In the genomic region with DNA sequence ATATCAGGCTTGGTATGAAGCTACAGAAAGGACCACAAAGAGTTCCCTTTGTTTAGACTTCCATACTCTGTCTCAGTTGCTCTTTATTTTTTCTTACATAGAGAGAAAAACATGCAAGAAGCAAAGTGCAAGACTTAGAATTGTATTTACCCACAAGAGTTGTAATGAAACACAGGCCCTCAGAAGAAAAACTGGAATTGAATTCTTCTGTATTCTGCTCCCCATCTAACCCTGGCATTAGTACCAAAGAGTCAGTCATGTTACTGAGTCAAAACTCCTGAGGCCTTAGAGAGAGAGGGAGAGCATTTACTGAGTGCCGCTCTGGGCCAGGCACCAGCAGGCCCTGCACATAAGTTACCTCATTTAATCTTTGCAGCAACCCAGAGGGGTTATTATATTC, we compare ENCODE assay signal across 15 cellular contexts. TPM values are rescaled to one million over a fixed set of nuclear protein-coding genes. Genes with fewer than 3 reads are reported as not detected.
DNase-seq lines count a peak whose midpoint lies in the region; ATAC-seq, FAIRE-seq and TF ChIP-seq lines count a peak whose summit lies in the region.
"Had no signal": no experiment of that assay in that cellular context is flagged by ENCODE, and none has a peak within 500 bp of the region (broad histone marks: within the 10 kb centered on the region; RNA-seq: fewer than 3 reads in every experiment).

No MANE protein-coding gene starts in this region.

- H3K4me2 ChIP-seq in hepatocyte = no peak overlapping the region

- H3K4me1 ChIP-seq in cardiac muscle cell (ENCODE audit: low read depth) (peaks cover 42% of the 10 kb centered on the region), right atrium auricular region (peaks cover 0 to 53% of the 10 kb centered on the region in 2 donors), hepatocyte (ENCODE audit: insufficient read depth) (peaks cover 20% of the 10 kb centered on the region), rectal smooth muscle tissue (ENCODE audit: control insufficient read depth, insufficient read depth, low read length) (peaks cover 18% of the 10 kb centered on the region), upper lobe of right lung (peaks cover 13% of the 10 kb centered on the region)
- H3K4me1 ChIP-seq: colonic mucosa had no signal

- ATAC-seq in upper lobe of right lung = no peak
- ATAC-seq in stimulated activated naive CD8-positive, alpha-beta T cell treated with anti-CD3 and anti-CD28 coated beads, Interleukin-15, amount 100 ng/mL, for 72 hours = no peak

- no peaks in the 10 kb centered on the region for H4K20me1 ChIP-seq in hepatocyte (ENCODE audit: insufficient read depth, poor library complexity, severe bottlenecking)

- H3K9me2 ChIP-seq in hepatocyte (replicated peaks; ENCODE audit: insufficient read depth) = no peaks in the 10 kb centered on the region

- H3K27ac Mint-ChIP-seq in stimulated activated naive CD8-positive, alpha-beta T cell treated with anti-CD3 and anti-CD28 coated beads, Interleukin-15, amount 100 ng/mL, for 72 hours = no peak overlapping the region
- H3K27ac Mint-ChIP-seq: HFFc6 had no signal

- peaks cover 41% of the 10 kb centered on the region for H3K27me3 Mint-ChIP-seq in stimulated activated naive CD8-positive, alpha-beta T cell treated with anti-CD3 and anti-CD28 coated beads, Interleukin-15, amount 100 ng/mL, for 72 hours

- H3K36me3 ChIP-seq in cardiac muscle cell (peaks cover 19% of the 10 kb centered on the region), right atrium auricular region (peaks cover 47% of the 10 kb centered on the region), hepatocyte (replicated peaks; ENCODE audit: insufficient read depth, low read depth) (no peaks in the 10 kb centered on the region), rectal smooth muscle tissue (ENCODE audit: control insufficient read depth, insufficient read depth, low read length) (peaks cover 4% of the 10 kb centered on the region), upper lobe of right lung (peaks cover 12% of the 10 kb centered on the region)
- H3K36me3 ChIP-seq: colonic mucosa, MG63 had no signal

- no peak for TF ChIP-seq CTCF in cardiac muscle cell (IDR thresholded peaks at IDR 0.05; ENCODE audit: low read depth, low read length)
- no peak for TF ChIP-seq CTCF in right atrium auricular region (IDR thresholded peaks at IDR 0.05)
- no peak for TF ChIP-seq CTCF in hepatocyte (IDR thresholded peaks at IDR 0.05; ENCODE audit: poor library complexity)
- no peak for TF ChIP-seq CTCF in upper lobe of right lung (IDR thresholded peaks at IDR 0.05)

- DNase-seq in cardiac muscle cell (ENCODE audit: low read depth in 1 of 2, low spot score in 1 of 2) = no peak
- DNase-seq in right atrium auricular region (ENCODE audit: low spot score) = no peak
- no peak for DNase-seq in hepatocyte (ENCODE audit: low spot score)
- no peak for DNase-seq in upper lobe of right lung
- no peak for DNase-seq in GM12892 (ENCODE audit: insufficient read length)
- no peak for DNase-seq in stimulated activated naive CD8-positive, alpha-beta T cell treated with anti-CD3 and anti-CD28 coated beads, Interleukin-15, amount 100 ng/mL, for 72 hours
- DNase-seq in NOMO-1 (lab: John Stamatoyannopoulos, UW; ENCODE audit: unreplicated experiment in 2 of 2) = no peak
- DNase-seq: MG63 had no signal

- no peaks in the 10 kb centered on the region for H3K27me3 ChIP-seq in cardiac muscle cell
- H3K27me3 ChIP-seq in right atrium auricular region = no peaks in the 10 kb centered on the region
- no peaks in the 10 kb centered on the region for H3K27me3 ChIP-seq in hepatocyte
- no peaks in the 10 kb centered on the region for H3K27me3 ChIP-seq in rectal smooth muscle tissue (ENCODE audit: control insufficient read depth, insufficient read depth, low read length)
- H3K27me3 ChIP-seq in upper lobe of right lung = no peaks in the 10 kb centered on the region
- H3K27me3 ChIP-seq: brain microvascular endothelial cell, colonic mucosa, MG63 had no signal

- TF ChIP-seq POLR2A in GM12892 (IDR thresholded peaks at IDR 0.05; ENCODE audit: low read depth, low read length) = no peak

- no peak overlapping the region for H3K9ac ChIP-seq in rectal smooth muscle tissue (ENCODE audit: low read length)

- H3K4me3 ChIP-seq in cardiac muscle cell = no peak overlapping the region
- H3K4me3 ChIP-seq in right atrium auricular region = no peak overlapping the region
- H3K4me3 ChIP-seq in hepatocyte = no peak overlapping the region
- no peak overlapping the region for H3K4me3 ChIP-seq in rectal smooth muscle tissue (ENCODE audit: low read length)
- H3K4me3 ChIP-seq in upper lobe of right lung = no peak overlapping the region
- H3K4me3 ChIP-seq: colonic mucosa, lung, MG63 had no signal

- no peak overlapping the region for H3K4me3 Mint-ChIP-seq in stimulated activated naive CD8-positive, alpha-beta T cell treated with anti-CD3 and anti-CD28 coated beads, Interleukin-15, amount 100 ng/mL, for 72 hours
- H3K4me3 Mint-ChIP-seq: CD8-positive, alpha-beta memory T cell; HFFc6 had no signal

- H3K79me2 ChIP-seq in hepatocyte = peaks cover 3% of the 10 kb centered on the region

- H3K27ac ChIP-seq in cardiac muscle cell (peak overlapping the region; percentile 97), right atrium auricular region (peak overlapping the region in 1 of 2 donors; percentile 68), hepatocyte (peak overlapping the region; percentile 79), rectal smooth muscle tissue (ENCODE audit: low read depth, low read length) (peak overlapping the region; percentile 59), upper lobe of right lung (peak overlapping the region; percentile 67)
- H3K27ac ChIP-seq: brain microvascular endothelial cell had no signal

- H3K4me1 Mint-ChIP-seq in stimulated activated naive CD8-positive, alpha-beta T cell treated with anti-CD3 and anti-CD28 coated beads, Interleukin-15, amount 100 ng/mL, for 72 hours = peaks cover 14% of the 10 kb centered on the region

- WGBS in hepatocyte (ENCODE audit: low lambda C conversion rate, missing lambda C conversion rate) = 96% methylated on average over 1 of the region's 1 CpG

- no peak overlapping the region for H2AFZ ChIP-seq in hepatocyte

- H3K9me3 Mint-ChIP-seq in stimulated activated naive CD8-positive, alpha-beta T cell treated with anti-CD3 and anti-CD28 coated beads, Interleukin-15, amount 100 ng/mL, for 72 hours = no peaks in the 10 kb centered on the region
- H3K9me3 Mint-ChIP-seq: CD8-positive, alpha-beta memory T cell; HFFc6 had no signal

- H3K9me3 ChIP-seq in cardiac muscle cell (ENCODE audit: low read depth) = no peaks in the 10 kb centered on the region
- no peaks in the 10 kb centered on the region for H3K9me3 ChIP-seq in right atrium auricular region
- H3K9me3 ChIP-seq in hepatocyte (ENCODE audit: low read depth) = no peaks in the 10 kb centered on the region
- H3K9me3 ChIP-seq in upper lobe of right lung = no peaks in the 10 kb centered on the region
- H3K9me3 ChIP-seq: colonic mucosa, MG63 had no signal

- no peak for FAIRE-seq in GM12892 (lab: Jason Lieb, UNC)
- FAIRE-seq: A204.1 had no signal

- intact Hi-C loops in upper lobe of right lung (cut with DNase I) = no loop called here

RNA-seq across cellular contexts. Expression of a gene that starts 43.9 kb away (rescaled TPM):
- 70.6 and 77.9 TPM in 2 replicates for total RNA-seq in cardiac muscle cell
- polyA plus RNA-seq in cardiac muscle cell = 94.7 and 110 TPM in 2 replicates
- total RNA-seq in right atrium auricular region = 10 to 100 TPM; 58.5 to 98.1 TPM
- 40.5 and 42.1 TPM in 2 replicates for total RNA-seq in hepatocyte
- polyA plus RNA-seq in hepatocyte = 27.9 and 32.7 TPM in 2 replicates
- total RNA-seq in upper lobe of right lung = 29.2 TPM
- 35.4 TPM for polyA plus RNA-seq in GM12892 (2012; ENCODE audit: missing spikeins)

RNA-seq across cellular contexts. Expression of a gene that starts 44.1 kb away (rescaled TPM):
- total RNA-seq in cardiac muscle cell (40.7 and 42.6 TPM in 2 replicates), right atrium auricular region (10 to 100 TPM; 25.7 to 50.9 TPM), hepatocyte (14.7 and 18.4 TPM in 2 replicates), upper lobe of right lung (15.2 TPM)
- polyA plus RNA-seq in cardiac muscle cell (26.5 and 35.0 TPM in 2 replicates), hepatocyte (5.2 and 8.2 TPM in 2 replicates)
- polyA plus RNA-seq in GM12892 (2012; ENCODE audit: missing spikeins) = 1.7 TPM
